In genomic region chr1:96721382-96722160, GRCh38 we compare ENCODE assay signal across 1 cellular context.
A peak's percentile ranks its signal among the peaks of the same experiment; 100 is the strongest.
TF ChIP-seq lines count a peak whose summit lies in the region.

Gene PTBP2 (plus strand): TSS chr1:96721784. CDS start chr1:96721865, 81 bp downstream.

TF ChIP-seq in HepG2, 621 proteins besides CTCF, POLR2A, EP300 and RAD21 (continued from another document and continues in another):
- TF ChIP-seq THAP7 (CRISPR knock-in tag; IDR thresholded peaks at IDR 0.05) = peak; percentile 72
- TF ChIP-seq KAT8 (CRISPR knock-in tag; IDR thresholded peaks at IDR 0.05) = peak; percentile 34; the same call in 1 of the 2 replicates
- TF ChIP-seq ZBTB33 (CRISPR knock-in tag; IDR thresholded peaks at IDR 0.05) = no peak
- peak; percentile 51; the same call in 1 of the 2 replicates for TF ChIP-seq ZNF563 (CRISPR knock-in tag; IDR thresholded peaks at IDR 0.05)
- TF ChIP-seq DMAP1 (CRISPR knock-in tag; IDR thresholded peaks at IDR 0.05) = peak; percentile 61; the same call in 1 of the 2 replicates
- TF ChIP-seq ZNF232 (CRISPR knock-in tag; IDR thresholded peaks at IDR 0.05; ENCODE audit: borderline replicate concordance) = 0 out of 2 replicates have a peak, but pooled peaks have one; percentile 25
- peak; percentile 35; the same call in 1 of the 2 replicates for TF ChIP-seq NR0B2 (CRISPR knock-in tag; IDR thresholded peaks at IDR 0.05)
- TF ChIP-seq RERE (CRISPR knock-in tag; IDR thresholded peaks at IDR 0.05; ENCODE audit: low read depth) = 0 out of 2 replicates have a peak, but pooled peaks have one; percentile 10
- TF ChIP-seq GFI1 (CRISPR knock-in tag; IDR thresholded peaks at IDR 0.05; ENCODE audit: borderline replicate concordance) = 0 out of 2 replicates have a peak, but pooled peaks have one; percentile 18
- peak; percentile 16; the same call in 1 of the 2 replicates for TF ChIP-seq UBTF (CRISPR knock-in tag; IDR thresholded peaks at IDR 0.05)
- peak; percentile 13; the same call in 1 of the 2 replicates for TF ChIP-seq IRF2 (CRISPR knock-in tag; IDR thresholded peaks at IDR 0.05)
- peak; percentile 83 for TF ChIP-seq POLR2G (IDR thresholded peaks at IDR 0.05; ENCODE audit: low read depth, low read length)
- no peak for TF ChIP-seq KDM4B (CRISPR knock-in tag; IDR thresholded peaks at IDR 0.05)
- TF ChIP-seq NR2F6 (IDR thresholded peaks at IDR 0.05) = no peak
- TF ChIP-seq NR2F6 (CRISPR knock-in tag; IDR thresholded peaks at IDR 0.05) = 0 out of 2 replicates have a peak, but pooled peaks have one; percentile 5
- 0 out of 2 replicates have a peak, but pooled peaks have one; percentile 26 for TF ChIP-seq WIZ (CRISPR knock-in tag; IDR thresholded peaks at IDR 0.05)
- TF ChIP-seq ZNF414 (CRISPR knock-in tag; IDR thresholded peaks at IDR 0.05) = 0 out of 2 replicates have a peak, but pooled peaks have one; percentile 17
- no peak for TF ChIP-seq CSRNP2 (CRISPR knock-in tag; conservative IDR thresholded peaks at IDR 0.05; ENCODE audit: low read depth)
- TF ChIP-seq ZMYM4 (CRISPR knock-in tag; IDR thresholded peaks at IDR 0.05) = peak; percentile 79
- no peak; the same call in 1 of the 2 replicates for TF ChIP-seq ELF1 (CRISPR knock-in tag; IDR thresholded peaks at IDR 0.05)
- TF ChIP-seq NFKBIZ (CRISPR knock-in tag; IDR thresholded peaks at IDR 0.05) = 0 out of 2 replicates have a peak, but pooled peaks have one; percentile 12
- no peak for TF ChIP-seq ZNF609 (CRISPR knock-in tag; IDR thresholded peaks at IDR 0.05; ENCODE audit: borderline replicate concordance)
- no peak for TF ChIP-seq ZFP36L1 (CRISPR knock-in tag; IDR thresholded peaks at IDR 0.05)
- TF ChIP-seq KDM5B (CRISPR knock-in tag; IDR thresholded peaks at IDR 0.05; ENCODE audit: borderline replicate concordance) = peak; percentile 50; the same call in 1 of the 2 replicates
- TF ChIP-seq HNF4G (IDR thresholded peaks at IDR 0.05; ENCODE audit: borderline replicate concordance, low read depth, low read length) = peak; percentile 42; the same call in 1 of the 2 replicates
- TF ChIP-seq HNF4G (CRISPR knock-in tag; IDR thresholded peaks at IDR 0.05; ENCODE audit: borderline replicate concordance, low read depth) = no peak
- peak; percentile 65 for TF ChIP-seq AGO2 (optimal IDR thresholded peaks at IDR 0.05; ENCODE audit: low read depth, low read length)
- TF ChIP-seq MXI1 (IDR thresholded peaks at IDR 0.05; ENCODE audit: borderline replicate concordance, low read depth, low read length) = peak; percentile 29; the same call in 1 of the 3 replicates
- peak; percentile 43; the same call in 1 of the 2 replicates for TF ChIP-seq SAFB2 (CRISPR knock-in tag; IDR thresholded peaks at IDR 0.05; ENCODE audit: borderline replicate concordance, low read depth)
- TF ChIP-seq ZNF121 (CRISPR knock-in tag; IDR thresholded peaks at IDR 0.05) = no peak
- peak; percentile 17; the same call in 1 of the 2 replicates for TF ChIP-seq HINFP (CRISPR knock-in tag; IDR thresholded peaks at IDR 0.05; ENCODE audit: low read depth)
- 0 out of 2 replicates have a peak, but pooled peaks have one; percentile 55 for TF ChIP-seq ZNF784 (CRISPR knock-in tag; IDR thresholded peaks at IDR 0.05; ENCODE audit: borderline replicate concordance)
- TF ChIP-seq ZNF547 (CRISPR knock-in tag; IDR thresholded peaks at IDR 0.05) = peak; percentile 28; the same call in 1 of the 2 replicates
- TF ChIP-seq TMF1 (CRISPR knock-in tag; IDR thresholded peaks at IDR 0.05; ENCODE audit: low read depth) = 0 out of 2 replicates have a peak, but pooled peaks have one; percentile 47
- TF ChIP-seq ZNF564 (CRISPR knock-in tag; IDR thresholded peaks at IDR 0.05) = 0 out of 2 replicates have a peak, but pooled peaks have one; percentile 43
- TF ChIP-seq KDM5A (IDR thresholded peaks at IDR 0.05; ENCODE audit: borderline replicate concordance, low read length) = 0 out of 2 replicates have a peak, but pooled peaks have one; percentile 37
